10 cellular contexts compared by ENCODE assay signal in genomic region chr11:27405134-27405533, GRCh38.
"Had no signal": no experiment of that assay in that cellular context is flagged by ENCODE, and none has a peak within 500 bp of the region (broad histone marks: within the 10 kb centered on the region; RNA-seq: fewer than 3 reads in every experiment).

No MANE protein-coding gene starts in this region.

- DNase-seq: activated CD4-positive, alpha-beta T cell treated with anti-CD3 and anti-CD28 coated beads, Interleukin-2, amount 10 ng/mL, durations not matched to agents 24 days and 14 days; activated CD8-positive, alpha-beta T cell treated with anti-CD3 and anti-CD28 coated beads, Interleukin-2, amount 10 ng/mL, durations not matched to agents 7 days and 5 days; activated naive CD4-positive, alpha-beta T cell treated with anti-CD3 and anti-CD28 coated beads, Interleukin-2, amount 50 U/mL, for 16 hours; activated T-cell treated with anti-CD3 and anti-CD28 coated beads, Interleukin-2, amount 50 U/mL, for 24 hours; aorta; effector memory CD8-positive, alpha-beta T cell; esophagus squamous epithelium; foreskin melanocyte; stimulated activated naive B cell treated with anti-CD40 and anti-IgM and Interleukin-4, amounts not matched to agents 10 μg/mL and 1 μg/mL and 100 μg/mL, for 72 hours; transverse colon had no signal

- ATAC-seq: activated CD8-positive, alpha-beta T cell treated with anti-CD3 and anti-CD28 coated beads, Interleukin-2, amount 10 ng/mL, durations not matched to agents 7 days and 5 days; effector memory CD8-positive, alpha-beta T cell; stimulated activated naive B cell treated with anti-CD40 and anti-IgM and Interleukin-4, amounts not matched to agents 10 μg/mL and 1 μg/mL and 100 μg/mL, for 72 hours had no signal
